Comparison of ENCODE assay signal across 20 cellular contexts in genomic region chr2:140786585-140786984, GRCh38.
DNase-seq lines count a peak whose midpoint lies in the region; ATAC-seq and TF ChIP-seq lines count a peak whose summit lies in the region.
"Had no signal": no experiment of that assay in that cellular context is flagged by ENCODE, and none has a peak within 500 bp of the region (broad histone marks: within the 10 kb centered on the region; RNA-seq: fewer than 3 reads in every experiment).

No MANE protein-coding gene starts in this region.

- no peak overlapping the region for H3K4me3 ChIP-seq in HUES48 (ENCODE audit: low read depth, low read length)
- H3K4me3 ChIP-seq in thyroid gland (replicated peaks in 1 of 3) = no peak overlapping the region
- H3K4me3 ChIP-seq: body of pancreas, prostate gland, stomach, transverse colon had no signal

- no peak for TF ChIP-seq POLR2A in thyroid gland (IDR thresholded peaks at IDR 0.05)

- 86 to 87% methylated on average over 2 of the region's 2 CpGs for WGBS in thyroid gland, 2 donors

- no peaks in the 10 kb centered on the region for H3K27me3 ChIP-seq in HUES48 (ENCODE audit: control insufficient read depth, insufficient read depth, low read length)
- H3K27me3 ChIP-seq in thyroid gland = no peaks in the 10 kb centered on the region
- H3K27me3 ChIP-seq: body of pancreas, stomach, transverse colon had no signal

- no peak overlapping the region for H3K4me3 Mint-ChIP-seq in neural crest cell
- H3K4me3 Mint-ChIP-seq: activated T-cell treated with anti-CD3 and anti-CD28 coated beads, Interleukin-2, amount 50 U/mL, for 4 hours had no signal

- peaks cover 6% of the 10 kb centered on the region for H3K9me3 Mint-ChIP-seq in neural crest cell

- TF ChIP-seq CTCF in neural crest cell (conservative IDR thresholded peaks at IDR 0.05) = no peak
- no peak for TF ChIP-seq CTCF in thyroid gland (IDR thresholded peaks at IDR 0.05)

- DNase-seq in NCI-H2107 (lab: John Stamatoyannopoulos, UW) = peak; percentile 12
- DNase-seq in NCI-H748 (lab: John Stamatoyannopoulos, UW; ENCODE audit: unreplicated experiment) = peak; percentile 78
- no peak for DNase-seq in neural crest cell (ENCODE audit: low read depth, low spot score)
- no peak for DNase-seq in thyroid gland
- DNase-seq: activated CD4-positive, alpha-beta T cell treated with anti-CD3 and anti-CD28 coated beads for 48 hours; activated naive CD4-positive, alpha-beta T cell; activated T-cell treated with anti-CD3 and anti-CD28 coated beads, Interleukin-2, amount 50 U/mL, for 4 hours; body of pancreas; kidney glomerular epithelial cell; MV-4-11; NCI-H2081 treated with DMSO at 0.1 percent for 48 hours; stimulated activated CD8-positive, alpha-beta memory T cell treated with anti-CD3 and anti-CD28 coated beads, Interleukin-4, amount 100 ng/mL, for 48 hours; stomach; T-helper 2 cell; transverse colon had no signal

- H3K27me3 Mint-ChIP-seq in neural crest cell (ENCODE audit: low read depth) = no peaks in the 10 kb centered on the region

- H3K27ac ChIP-seq in HUES48 (ENCODE audit: low read depth, low read length) (peak overlapping the region; percentile 32), thyroid gland (no peak overlapping the region)
- H3K27ac ChIP-seq: body of pancreas, prostate gland, stomach, transverse colon had no signal

- no peaks in the 10 kb centered on the region for H3K36me3 ChIP-seq in HUES48 (ENCODE audit: control insufficient read depth, insufficient read depth, low read length)
- no peaks in the 10 kb centered on the region for H3K36me3 ChIP-seq in thyroid gland
- H3K36me3 ChIP-seq: prostate gland, stomach, transverse colon had no signal

- intact Hi-C loops in thyroid gland (cut with DNase I) = no loop called here

- H3K36me3 Mint-ChIP-seq in neural crest cell (ENCODE audit: low read depth) = no peaks in the 10 kb centered on the region

- H3K4me1 ChIP-seq in HUES48 (ENCODE audit: control insufficient read depth, insufficient read depth, low read length) (peaks cover 11% of the 10 kb centered on the region), thyroid gland (no peaks in the 10 kb centered on the region)
- H3K4me1 ChIP-seq: body of pancreas, prostate gland, stomach, transverse colon had no signal

- peaks cover 18% of the 10 kb centered on the region for H3K4me1 Mint-ChIP-seq in neural crest cell

- no peak overlapping the region for H3K9ac ChIP-seq in HUES48 (ENCODE audit: low read depth, low read length)

- no peak for ATAC-seq in HG03095 (IDR thresholded peaks at IDR 0.05; ENCODE audit: unreplicated experiment)
- no peak for ATAC-seq in HG02938 (IDR thresholded peaks at IDR 0.05; ENCODE audit: unreplicated experiment)
- ATAC-seq: activated T-cell treated with anti-CD3 and anti-CD28 coated beads, Interleukin-2, amount 50 U/mL, for 4 hours; body of pancreas; SK-N-SH treated with all-trans-retinoic acid at 6 μM for 48 hours had no signal

- H3K9me3 ChIP-seq in HUES48 (ENCODE audit: control insufficient read depth, insufficient read depth, low read length) = no peaks in the 10 kb centered on the region
- no peaks in the 10 kb centered on the region for H3K9me3 ChIP-seq in thyroid gland
- H3K9me3 ChIP-seq: body of pancreas, prostate gland, stomach, transverse colon had no signal

- peak overlapping the region; percentile 2 for H3K27ac Mint-ChIP-seq in neural crest cell (ENCODE audit: unreplicated experiment)

Comparison
In these comparisons a context has a peak if more than half of its experiments do, and no peak if none do; other contexts are left out.
1. DNase-seq: peak in NCI-H2107 (single experiment) and NCI-H748 (single experiment); none in neural crest cell (single experiment) and thyroid gland (0 of 2).